In genomic region chr17:81223758-81224122, GRCh38 we compare ENCODE assay signal across 7 cellular contexts. TPM values are rescaled to one million over a fixed set of nuclear protein-coding genes. Genes with fewer than 3 reads are reported as not detected.
DNase-seq lines count a peak whose midpoint lies in the region; ATAC-seq, FAIRE-seq and TF ChIP-seq lines count a peak whose summit lies in the region.
"Had no signal": no experiment of that assay in that cellular context is flagged by ENCODE, and none has a peak within 500 bp of the region (broad histone marks: within the 10 kb centered on the region; RNA-seq: fewer than 3 reads in every experiment).

No MANE protein-coding gene starts in this region.

- peaks cover 20% of the 10 kb centered on the region for H3K4me1 Mint-ChIP-seq in activated CD8-positive, alpha-beta T cell treated with anti-CD3 and anti-CD28 coated beads for 36 hours (ENCODE audit: low read depth)
- peaks cover 18% of the 10 kb centered on the region for H3K4me1 Mint-ChIP-seq in neural crest cell

- no peaks in the 10 kb centered on the region; the same call in 1 of the 2 replicates for H3K27me3 ChIP-seq in HUES48 (ENCODE audit: control insufficient read depth, insufficient read depth, low read length)

- no peaks in the 10 kb centered on the region for H3K9me3 Mint-ChIP-seq in activated CD8-positive, alpha-beta T cell treated with anti-CD3 and anti-CD28 coated beads for 36 hours
- H3K9me3 Mint-ChIP-seq in neural crest cell, result no peaks in the 10 kb centered on the region

- peak overlapping the region; percentile 88 for H3K27ac Mint-ChIP-seq in activated CD8-positive, alpha-beta T cell treated with anti-CD3 and anti-CD28 coated beads for 36 hours
- no peak overlapping the region for H3K27ac Mint-ChIP-seq in neural crest cell (ENCODE audit: unreplicated experiment)

- H3K27me3 Mint-ChIP-seq in activated CD8-positive, alpha-beta T cell treated with anti-CD3 and anti-CD28 coated beads for 36 hours, result no peaks in the 10 kb centered on the region
- H3K27me3 Mint-ChIP-seq in neural crest cell (ENCODE audit: low read depth), result peaks cover 2% of the 10 kb centered on the region

- H3K4me3 ChIP-seq in HUES48 (ENCODE audit: low read depth, low read length), result peak overlapping the region; percentile 71

- intact Hi-C loops in activated CD8-positive, alpha-beta T cell treated with anti-CD3 and anti-CD28 coated beads for 36 hours (cut with micrococcal nuclease), result no loop called here

- FAIRE-seq in HTR-8/SVneo (lab: Jason Lieb, UNC), result no peak

- peak overlapping the region; percentile 82 for H3K9ac ChIP-seq in HUES48 (ENCODE audit: low read depth, low read length)

- no peaks in the 10 kb centered on the region for H3K9me3 ChIP-seq in HUES48 (ENCODE audit: control insufficient read depth, insufficient read depth, low read length)

- no peak for TF ChIP-seq CTCF in activated CD8-positive, alpha-beta T cell treated with anti-CD3 and anti-CD28 coated beads for 36 hours (IDR thresholded peaks at IDR 0.05)
- no peak for TF ChIP-seq CTCF in neural crest cell (conservative IDR thresholded peaks at IDR 0.05)

- H3K36me3 Mint-ChIP-seq in activated CD8-positive, alpha-beta T cell treated with anti-CD3 and anti-CD28 coated beads for 36 hours (ENCODE audit: low read depth), result no peaks in the 10 kb centered on the region
- H3K36me3 Mint-ChIP-seq in neural crest cell (ENCODE audit: low read depth), result peaks cover 2% of the 10 kb centered on the region

- DNase-seq in activated CD8-positive, alpha-beta T cell treated with anti-CD3 and anti-CD28 coated beads for 36 hours, result no peak
- DNase-seq in neural crest cell (ENCODE audit: low read depth, low spot score) (no peak), HTR-8/SVneo (ENCODE audit: insufficient read length, low spot score) (no peak), NCI-H187 treated with DMSO at 0.1 percent for 48 hours (lab: John Stamatoyannopoulos, UW) (no peak)

- peaks cover 16% of the 10 kb centered on the region for H3K4me1 ChIP-seq in HUES48 (ENCODE audit: control insufficient read depth, insufficient read depth, low read length)

- no peak for ATAC-seq in activated CD8-positive, alpha-beta T cell treated with anti-CD3 and anti-CD28 coated beads for 36 hours
- ATAC-seq in HG02938 (IDR thresholded peaks at IDR 0.05; ENCODE audit: unreplicated experiment), result no peak

- H3K4me3 Mint-ChIP-seq in activated CD8-positive, alpha-beta T cell treated with anti-CD3 and anti-CD28 coated beads for 36 hours, result peak overlapping the region; percentile 69
- peak overlapping the region; percentile 86 for H3K4me3 Mint-ChIP-seq in neural crest cell

- POLR2A ChIA-PET in activated CD8-positive, alpha-beta T cell treated with anti-CD3 and anti-CD28 coated beads for 36 hours (lab: Charles Lee), result no interaction called here

- peak overlapping the region; percentile 50 for H3K27ac ChIP-seq in HUES48 (ENCODE audit: low read depth, low read length)

- CTCF ChIA-PET in activated CD8-positive, alpha-beta T cell treated with anti-CD3 and anti-CD28 coated beads for 36 hours (lab: Charles Lee), result no interaction called here

- peaks cover 8% of the 10 kb centered on the region for H3K36me3 ChIP-seq in HUES48 (ENCODE audit: control insufficient read depth, insufficient read depth, low read length)

RNA-seq across cellular contexts. Expression of gene CEP131, which starts 1.0 kb away (rescaled TPM):
- 10 to 100 TPM in 1 of 2 experiments, 1 to 10 TPM in 1; 7.9 to 10.9 TPM for total RNA-seq in activated CD8-positive, alpha-beta T cell treated with anti-CD3 and anti-CD28 coated beads for 36 hours
- 40.7 and 42.5 TPM in 2 replicates for total RNA-seq in neural crest cell

RNA-seq across cellular contexts. Expression of gene TEPSIN, which starts 15.1 kb away (rescaled TPM):
- 10 to 100 TPM; 28.2 to 32.2 TPM for total RNA-seq in activated CD8-positive, alpha-beta T cell treated with anti-CD3 and anti-CD28 coated beads for 36 hours
- total RNA-seq in neural crest cell, result 36.9 and 40.4 TPM in 2 replicates

RNA-seq across cellular contexts. Expression of gene NDUFAF8, which starts 15.4 kb away (rescaled TPM):
- total RNA-seq in activated CD8-positive, alpha-beta T cell treated with anti-CD3 and anti-CD28 coated beads for 36 hours, result 10 to 100 TPM; 72.3 to 75.4 TPM
- 54.5 and 68.2 TPM in 2 replicates for total RNA-seq in neural crest cell

RNA-seq across cellular contexts. Expression of gene AATK, which starts 57.7 kb away (rescaled TPM):
- under 1 TPM; 0.63 to 0.98 TPM for total RNA-seq in activated CD8-positive, alpha-beta T cell treated with anti-CD3 and anti-CD28 coated beads for 36 hours
- 6.0 and 6.7 TPM in 2 replicates for total RNA-seq in neural crest cell

RNA-seq across cellular contexts. Expression of gene PVALEF, which starts 58.4 kb away (rescaled TPM):
- not detected for total RNA-seq in activated CD8-positive, alpha-beta T cell treated with anti-CD3 and anti-CD28 coated beads for 36 hours
- not detected in 2 replicates for total RNA-seq in neural crest cell
- total RNA-seq: urinary bladder had no signal
